Comparison of ENCODE assay signal across 1 cellular context in the genomic region with DNA sequence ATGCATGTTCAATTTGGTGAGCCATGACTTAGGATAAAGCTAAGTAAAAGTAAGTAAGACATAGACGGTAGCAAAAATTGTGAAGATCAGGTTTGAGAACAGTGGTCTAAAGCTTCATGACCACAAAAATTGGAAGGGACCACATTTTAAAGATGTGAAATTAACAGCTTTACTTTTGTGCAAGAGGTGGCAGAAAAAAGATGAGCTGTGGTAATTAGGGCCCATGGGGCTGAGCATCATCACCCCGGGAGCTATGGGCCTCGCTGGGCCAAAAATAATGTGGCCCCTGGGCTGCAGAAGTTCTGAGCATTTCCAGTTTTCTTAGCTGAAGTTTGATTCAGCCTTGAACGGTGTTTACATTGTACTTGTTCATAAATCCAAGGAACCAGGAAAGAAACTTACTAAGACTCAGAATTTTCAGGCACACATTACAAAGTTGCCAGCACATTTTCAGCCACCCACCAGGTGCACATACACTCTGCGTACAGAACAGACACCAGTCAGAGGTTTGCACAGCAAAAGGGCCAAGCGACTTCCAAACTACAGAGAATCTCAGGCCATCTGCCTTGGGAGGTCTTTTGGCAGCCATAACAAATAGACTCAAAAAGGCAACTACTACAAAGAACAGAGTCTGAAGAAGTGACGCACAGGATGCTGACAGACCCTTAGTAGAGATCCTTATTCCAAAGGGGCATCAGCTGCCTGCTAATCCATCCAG.
TF ChIP-seq lines count a peak whose summit lies in the region.

No MANE protein-coding gene starts in this region.

TF ChIP-seq in WTC11, 78 proteins besides CTCF, POLR2A, EP300 and RAD21 (continued from another document):
- TF ChIP-seq AFF4 (CRISPR knock-in tag; IDR thresholded peaks at IDR 0.05; ENCODE audit: borderline replicate concordance): no peak
- TF ChIP-seq ELF4 (CRISPR knock-in tag; IDR thresholded peaks at IDR 0.05; ENCODE audit: low read depth): no peak
- no peak for TF ChIP-seq JAZF1 (CRISPR knock-in tag; IDR thresholded peaks at IDR 0.05)
- TF ChIP-seq SOX15 (CRISPR knock-in tag; IDR thresholded peaks at IDR 0.05): no peak
- no peak for TF ChIP-seq NFYB (CRISPR knock-in tag; conservative IDR thresholded peaks at IDR 0.05; ENCODE audit: low read depth)
- no peak for TF ChIP-seq FOXP1 (CRISPR knock-in tag; IDR thresholded peaks at IDR 0.05; ENCODE audit: borderline replicate concordance)
- no peak for TF ChIP-seq TP53 (CRISPR knock-in tag; IDR thresholded peaks at IDR 0.05)
- no peak for TF ChIP-seq IRF2 (CRISPR knock-in tag; IDR thresholded peaks at IDR 0.05; ENCODE audit: borderline replicate concordance, low read depth)
- TF ChIP-seq ZNF219 (CRISPR knock-in tag; IDR thresholded peaks at IDR 0.05; ENCODE audit: borderline replicate concordance): no peak
- no peak for TF ChIP-seq MYBL2 (CRISPR knock-in tag; IDR thresholded peaks at IDR 0.05)
- TF ChIP-seq, protein P1, sequence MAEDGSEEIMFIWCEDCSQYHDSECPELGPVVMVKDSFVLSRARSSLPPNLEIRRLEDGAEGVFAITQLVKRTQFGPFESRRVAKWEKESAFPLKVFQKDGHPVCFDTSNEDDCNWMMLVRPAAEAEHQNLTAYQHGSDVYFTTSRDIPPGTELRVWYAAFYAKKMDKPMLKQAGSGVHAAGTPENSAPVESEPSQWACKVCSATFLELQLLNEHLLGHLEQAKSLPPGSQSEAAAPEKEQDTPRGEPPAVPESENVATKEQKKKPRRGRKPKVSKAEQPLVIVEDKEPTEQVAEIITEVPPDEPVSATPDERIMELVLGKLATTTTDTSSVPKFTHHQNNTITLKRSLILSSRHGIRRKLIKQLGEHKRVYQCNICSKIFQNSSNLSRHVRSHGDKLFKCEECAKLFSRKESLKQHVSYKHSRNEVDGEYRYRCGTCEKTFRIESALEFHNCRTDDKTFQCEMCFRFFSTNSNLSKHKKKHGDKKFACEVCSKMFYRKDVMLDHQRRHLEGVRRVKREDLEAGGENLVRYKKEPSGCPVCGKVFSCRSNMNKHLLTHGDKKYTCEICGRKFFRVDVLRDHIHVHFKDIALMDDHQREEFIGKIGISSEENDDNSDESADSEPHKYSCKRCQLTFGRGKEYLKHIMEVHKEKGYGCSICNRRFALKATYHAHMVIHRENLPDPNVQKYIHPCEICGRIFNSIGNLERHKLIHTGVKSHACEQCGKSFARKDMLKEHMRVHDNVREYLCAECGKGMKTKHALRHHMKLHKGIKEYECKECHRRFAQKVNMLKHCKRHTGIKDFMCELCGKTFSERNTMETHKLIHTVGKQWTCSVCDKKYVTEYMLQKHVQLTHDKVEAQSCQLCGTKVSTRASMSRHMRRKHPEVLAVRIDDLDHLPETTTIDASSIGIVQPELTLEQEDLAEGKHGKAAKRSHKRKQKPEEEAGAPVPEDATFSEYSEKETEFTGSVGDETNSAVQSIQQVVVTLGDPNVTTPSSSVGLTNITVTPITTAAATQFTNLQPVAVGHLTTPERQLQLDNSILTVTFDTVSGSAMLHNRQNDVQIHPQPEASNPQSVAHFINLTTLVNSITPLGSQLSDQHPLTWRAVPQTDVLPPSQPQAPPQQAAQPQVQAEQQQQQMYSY (CRISPR knock-in tag; IDR thresholded peaks at IDR 0.05): no peak
- TF ChIP-seq, protein P2, sequence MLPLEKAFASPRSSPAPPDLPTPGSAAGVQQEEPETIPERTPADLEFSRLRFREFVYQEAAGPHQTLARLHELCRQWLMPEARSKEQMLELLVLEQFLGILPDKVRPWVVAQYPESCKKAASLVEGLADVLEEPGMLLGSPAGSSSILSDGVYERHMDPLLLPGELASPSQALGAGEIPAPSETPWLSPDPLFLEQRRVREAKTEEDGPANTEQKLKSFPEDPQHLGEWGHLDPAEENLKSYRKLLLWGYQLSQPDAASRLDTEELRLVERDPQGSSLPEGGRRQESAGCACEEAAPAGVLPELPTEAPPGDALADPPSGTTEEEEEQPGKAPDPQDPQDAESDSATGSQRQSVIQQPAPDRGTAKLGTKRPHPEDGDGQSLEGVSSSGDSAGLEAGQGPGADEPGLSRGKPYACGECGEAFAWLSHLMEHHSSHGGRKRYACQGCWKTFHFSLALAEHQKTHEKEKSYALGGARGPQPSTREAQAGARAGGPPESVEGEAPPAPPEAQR (CRISPR knock-in tag; IDR thresholded peaks at IDR 0.05): no peak
- TF ChIP-seq CREM (CRISPR knock-in tag; IDR thresholded peaks at IDR 0.05): no peak
